ENCODE assay signal across 22 cellular contexts in genomic region chrX:629230-630006, GRCh38. TPM values are rescaled to one million over a fixed set of nuclear protein-coding genes. Genes with fewer than 3 reads are reported as not detected.
A peak's percentile ranks its signal among the peaks of the same experiment; 100 is the strongest.
DNase-seq lines count a peak whose midpoint lies in the region; ATAC-seq and TF ChIP-seq lines count a peak whose summit lies in the region.
"Had no signal": no experiment of that assay in that cellular context is flagged by ENCODE, and none has a peak within 500 bp of the region (broad histone marks: within the 10 kb centered on the region; RNA-seq: fewer than 3 reads in every experiment).

No MANE protein-coding gene starts in this region.

- H3K9me3 Mint-ChIP-seq in activated naive CD4-positive, alpha-beta T cell treated with anti-CD3 and anti-CD28 coated beads, Interleukin-2, amount 10 ng/mL, durations not matched to agents 7 days and 5 days, result peaks cover 9% of the 10 kb centered on the region
- H3K9me3 Mint-ChIP-seq in WTC11 (no peaks in the 10 kb centered on the region), type B pancreatic cell (no peaks in the 10 kb centered on the region)

- H3K36me3 Mint-ChIP-seq in activated naive CD4-positive, alpha-beta T cell treated with anti-CD3 and anti-CD28 coated beads, Interleukin-2, amount 10 ng/mL, durations not matched to agents 7 days and 5 days, result no peaks in the 10 kb centered on the region
- H3K36me3 Mint-ChIP-seq in WTC11, result peaks cover 18% of the 10 kb centered on the region
- H3K36me3 Mint-ChIP-seq in type B pancreatic cell, result no peaks in the 10 kb centered on the region
- H3K36me3 Mint-ChIP-seq: CD4-positive, CD25-positive, alpha-beta regulatory T cell; stimulated activated effector memory CD8-positive, alpha-beta T cell treated with anti-CD3 and anti-CD28 coated beads, Interleukin-12 subunit alpha, Interleukin-12 subunit beta, amount 100 ng/mL, for 72 hours had no signal

- CTCF ChIA-PET in activated naive CD4-positive, alpha-beta T cell treated with anti-CD3 and anti-CD28 coated beads, Interleukin-2, amount 10 ng/mL, durations not matched to agents 7 days and 5 days (lab: Charles Lee), result no interaction called here
- CTCF ChIA-PET in WTC11 (lab: Charles Lee), result no interaction called here

- peak overlapping the region; percentile 62 for H3K27ac Mint-ChIP-seq in activated naive CD4-positive, alpha-beta T cell treated with anti-CD3 and anti-CD28 coated beads, Interleukin-2, amount 10 ng/mL, durations not matched to agents 7 days and 5 days
- H3K27ac Mint-ChIP-seq in WTC11, result no peak overlapping the region
- H3K27ac Mint-ChIP-seq in type B pancreatic cell, result no peak overlapping the region
- H3K27ac Mint-ChIP-seq: activated naive CD4-positive, alpha-beta T cell treated with anti-CD3 and anti-CD28 coated beads, Interleukin-2, amount 50 U/mL, for 24 hours; CD4-positive, CD25-positive, alpha-beta regulatory T cell; stimulated activated effector memory CD8-positive, alpha-beta T cell treated with anti-CD3 and anti-CD28 coated beads, Interleukin-12 subunit alpha, Interleukin-12 subunit beta, amount 100 ng/mL, for 72 hours had no signal

- POLR2A ChIA-PET in WTC11 (lab: Charles Lee), result no interaction called here

- H3K4me3 Mint-ChIP-seq in activated naive CD4-positive, alpha-beta T cell treated with anti-CD3 and anti-CD28 coated beads, Interleukin-2, amount 10 ng/mL, durations not matched to agents 7 days and 5 days, result no peak overlapping the region
- H3K4me3 Mint-ChIP-seq in WTC11 (peak overlapping the region; percentile 51), type B pancreatic cell (peak overlapping the region; percentile 61)
- H3K4me3 Mint-ChIP-seq: activated naive CD4-positive, alpha-beta T cell treated with anti-CD3 and anti-CD28 coated beads, Interleukin-2, amount 50 U/mL, for 24 hours; CD4-positive, CD25-positive, alpha-beta regulatory T cell; central memory CD8-positive, alpha-beta T cell; stimulated activated effector memory CD8-positive, alpha-beta T cell treated with anti-CD3 and anti-CD28 coated beads, Interleukin-12 subunit alpha, Interleukin-12 subunit beta, amount 100 ng/mL, for 72 hours had no signal

- peaks cover 96% of the 10 kb centered on the region for H3K27me3 Mint-ChIP-seq in activated naive CD4-positive, alpha-beta T cell treated with anti-CD3 and anti-CD28 coated beads, Interleukin-2, amount 10 ng/mL, durations not matched to agents 7 days and 5 days
- H3K27me3 Mint-ChIP-seq in WTC11 (ENCODE audit: low read depth) (peaks cover 100% of the 10 kb centered on the region), type B pancreatic cell (peaks cover 94% of the 10 kb centered on the region)

- no peak for DNase-seq in activated naive CD4-positive, alpha-beta T cell treated with anti-CD3 and anti-CD28 coated beads, Interleukin-2, amount 10 ng/mL, durations not matched to agents 7 days and 5 days
- DNase-seq in activated naive CD4-positive, alpha-beta T cell treated with anti-CD3 and anti-CD28 coated beads, Interleukin-2, amount 50 U/mL, for 16 hours, result no peak
- DNase-seq in WTC11 (ENCODE audit: low spot score) (no peak), mesenteric fat pad (ENCODE audit: low spot score) (peak; percentile 68), type B pancreatic cell (ENCODE audit: extremely low spot score, unreplicated experiment) (no peak), NCI-H345 (lab: John Stamatoyannopoulos, UW) (no peak), RPMI8226 (no peak)
- DNase-seq: activated T-cell treated with anti-CD3 and anti-CD28 coated beads for 4 hours; CD4-positive, CD25-positive, alpha-beta regulatory T cell; dermis blood vessel endothelial cell; HCEC 1CT; IMR-90; NCI-H1092; NCI-H187 had no signal

- H3K4me1 Mint-ChIP-seq in activated naive CD4-positive, alpha-beta T cell treated with anti-CD3 and anti-CD28 coated beads, Interleukin-2, amount 10 ng/mL, durations not matched to agents 7 days and 5 days, result no peaks in the 10 kb centered on the region
- peaks cover 70% of the 10 kb centered on the region for H3K4me1 Mint-ChIP-seq in WTC11
- peaks cover 8% of the 10 kb centered on the region for H3K4me1 Mint-ChIP-seq in type B pancreatic cell (ENCODE audit: unreplicated experiment)

- TF ChIP-seq CTCF in WTC11 (IDR thresholded peaks at IDR 0.05) (no peak), type B pancreatic cell (conservative IDR thresholded peaks at IDR 0.05) (no peak)

- ATAC-seq in WTC11, result no peak
- ATAC-seq: stimulated activated effector memory CD8-positive, alpha-beta T cell treated with anti-CD3 and anti-CD28 coated beads, Interleukin-12 subunit alpha, Interleukin-12 subunit beta, amount 100 ng/mL, for 72 hours had no signal

TF ChIP-seq in WTC11, 78 proteins besides CTCF, POLR2A, EP300 and RAD21:
- TF ChIP-seq, protein P1, sequence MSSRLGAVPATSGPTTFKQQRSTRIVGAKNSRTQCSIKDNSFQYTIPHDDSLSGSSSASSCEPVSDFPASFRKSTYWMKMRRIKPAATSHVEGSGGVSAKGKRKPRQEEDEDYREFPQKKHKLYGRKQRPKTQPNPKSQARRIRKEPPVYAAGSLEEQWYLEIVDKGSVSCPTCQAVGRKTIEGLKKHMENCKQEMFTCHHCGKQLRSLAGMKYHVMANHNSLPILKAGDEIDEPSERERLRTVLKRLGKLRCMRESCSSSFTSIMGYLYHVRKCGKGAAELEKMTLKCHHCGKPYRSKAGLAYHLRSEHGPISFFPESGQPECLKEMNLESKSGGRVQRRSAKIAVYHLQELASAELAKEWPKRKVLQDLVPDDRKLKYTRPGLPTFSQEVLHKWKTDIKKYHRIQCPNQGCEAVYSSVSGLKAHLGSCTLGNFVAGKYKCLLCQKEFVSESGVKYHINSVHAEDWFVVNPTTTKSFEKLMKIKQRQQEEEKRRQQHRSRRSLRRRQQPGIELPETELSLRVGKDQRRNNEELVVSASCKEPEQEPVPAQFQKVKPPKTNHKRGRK (CRISPR knock-in tag; IDR thresholded peaks at IDR 0.05; ENCODE audit: borderline replicate concordance), result 0 out of 2 replicates have a peak, but pooled peaks have one; percentile 18
- TF ChIP-seq E2F5 (CRISPR knock-in tag; IDR thresholded peaks at IDR 0.05), result no peak
TF ChIP-seq in WTC11: peak in this region for 1.

RNA-seq across cellular contexts. Expression of gene SHOX, which starts 1.2 kb away (rescaled TPM):
- total RNA-seq in WTC11 (2021) (0.09 to 0.14 TPM in 2 of 3 replicates, not detected in the other), mesenteric fat pad (0.10 TPM), type B pancreatic cell (ENCODE audit: low replicate concordance) (not detected in 2 replicates)
- total RNA-seq: astrocyte; CD4-positive, CD25-positive, alpha-beta regulatory T cell; dermis blood vessel endothelial cell; endothelial cell of umbilical vein; IMR-90; kidney epithelial cell; lung microvascular endothelial cell; T-helper 2 cell treated with Interferon-gamma antibody and Interleukin-4, amounts not matched to agents 100 ng/mL and 5 ng/mL, for 36 hours had no signal
